Comparison of ENCODE assay signal across 22 cellular contexts in genomic region chr9:83505282-83505681, GRCh38. TPM values are rescaled to one million over a fixed set of nuclear protein-coding genes. Genes with fewer than 3 reads are reported as not detected.
A peak's percentile ranks its signal among the peaks of the same experiment; 100 is the strongest.
DNase-seq lines count a peak whose midpoint lies in the region; ATAC-seq and TF ChIP-seq lines count a peak whose summit lies in the region.
"Had no signal": no experiment of that assay in that cellular context is flagged by ENCODE, and none has a peak within 500 bp of the region (broad histone marks: within the 10 kb centered on the region; RNA-seq: fewer than 3 reads in every experiment).

No MANE protein-coding gene starts in this region.

- intact Hi-C loops in left cardiac atrium (cut with DNase I): no loop called here
- intact Hi-C loops in vagina (cut with DNase I): no loop called here

- TF ChIP-seq POLR2A in vagina (IDR thresholded peaks at IDR 0.05): no peak

- H3K27me3 ChIP-seq in vagina: no peaks in the 10 kb centered on the region
- H3K27me3 ChIP-seq: neutrophil, upper lobe of left lung had no signal

- no peaks in the 10 kb centered on the region for H3K4me1 ChIP-seq in vagina
- H3K4me1 ChIP-seq: upper lobe of left lung had no signal

- no peak for TF ChIP-seq CTCF in vagina (IDR thresholded peaks at IDR 0.05)

- H3K4me3 ChIP-seq in vagina: no peak overlapping the region
- H3K4me3 ChIP-seq: upper lobe of left lung had no signal

- H3K9me3 ChIP-seq in vagina: no peaks in the 10 kb centered on the region
- H3K9me3 ChIP-seq: neutrophil, upper lobe of left lung had no signal

- H3K36me3 ChIP-seq in vagina: no peaks in the 10 kb centered on the region
- H3K36me3 ChIP-seq: neutrophil, upper lobe of left lung had no signal

- DNase-seq in DMS79 treated with DMSO at 0.1 percent for 48 hours (lab: John Stamatoyannopoulos, UW) (peak; percentile 41), NCI-H2029 treated with DMSO at 0.1 percent for 48 hours (lab: John Stamatoyannopoulos, UW) (peak; percentile 59), NCI-H524 (lab: John Stamatoyannopoulos, UW) (peak; percentile 80 to 92), myocyte (ENCODE audit: low read depth) (peak; percentile 76), left cardiac atrium (no peak), nucleus accumbens (lab: John Stamatoyannopoulos, UW) (no peak), vagina (ENCODE audit: extremely low spot score in 2 of 2) (no peak)
- DNase-seq: activated CD4-positive, alpha-beta T cell treated with anti-CD3 and anti-CD28 coated beads for 48 hours; activated naive CD4-positive, alpha-beta T cell treated with Interleukin-2 at 50 U/mL for 16 hours; activated T-cell treated with anti-CD3 and anti-CD28 coated beads, Interleukin-2, amount 50 U/mL, for 4 hours; effector CD4-positive, alpha-beta T cell; Kasumi-1; kidney glomerular epithelial cell; mammary epithelial cell; NCI-H1048; stimulated activated CD8-positive, alpha-beta memory T cell treated with anti-CD3 and anti-CD28 coated beads, Interleukin-4, amount 100 ng/mL, for 48 hours had no signal

- H3K27ac ChIP-seq in vagina: no peak overlapping the region
- H3K27ac ChIP-seq: epithelial cell of prostate, neutrophil, RWPE1, upper lobe of left lung had no signal

- no peak for ATAC-seq in left cardiac atrium
- ATAC-seq in HG02588 (IDR thresholded peaks at IDR 0.05; ENCODE audit: unreplicated experiment): no peak
- ATAC-seq: activated T-cell treated with anti-CD3 and anti-CD28 coated beads, Interleukin-2, amount 50 U/mL, for 4 hours; SK-N-SH treated with all-trans-retinoic acid at 6 μM for 48 hours had no signal

RNA-seq across cellular contexts. Expression of gene FRMD3, which starts 32.9 kb away (rescaled TPM):
- total RNA-seq in myocyte (2.9 and 8.6 TPM in 2 replicates), left cardiac atrium (10 to 100 TPM; 40.0 to 63.6 TPM), vagina (13.8 TPM)
- polyA plus RNA-seq in myocyte (2012): 0.37 TPM

Comparison
In these comparisons a context has a peak if more than half of its experiments do, and no peak if none do; other contexts are left out.
1. DNase-seq: peak in DMS79 treated with DMSO at 0.1 percent for 48 hours (single experiment), NCI-H2029 treated with DMSO at 0.1 percent for 48 hours (single experiment), NCI-H524 (2 of 2) and myocyte (single experiment); none in left cardiac atrium (single experiment), nucleus accumbens (0 of 56) and vagina (0 of 2).